In the genomic region with DNA sequence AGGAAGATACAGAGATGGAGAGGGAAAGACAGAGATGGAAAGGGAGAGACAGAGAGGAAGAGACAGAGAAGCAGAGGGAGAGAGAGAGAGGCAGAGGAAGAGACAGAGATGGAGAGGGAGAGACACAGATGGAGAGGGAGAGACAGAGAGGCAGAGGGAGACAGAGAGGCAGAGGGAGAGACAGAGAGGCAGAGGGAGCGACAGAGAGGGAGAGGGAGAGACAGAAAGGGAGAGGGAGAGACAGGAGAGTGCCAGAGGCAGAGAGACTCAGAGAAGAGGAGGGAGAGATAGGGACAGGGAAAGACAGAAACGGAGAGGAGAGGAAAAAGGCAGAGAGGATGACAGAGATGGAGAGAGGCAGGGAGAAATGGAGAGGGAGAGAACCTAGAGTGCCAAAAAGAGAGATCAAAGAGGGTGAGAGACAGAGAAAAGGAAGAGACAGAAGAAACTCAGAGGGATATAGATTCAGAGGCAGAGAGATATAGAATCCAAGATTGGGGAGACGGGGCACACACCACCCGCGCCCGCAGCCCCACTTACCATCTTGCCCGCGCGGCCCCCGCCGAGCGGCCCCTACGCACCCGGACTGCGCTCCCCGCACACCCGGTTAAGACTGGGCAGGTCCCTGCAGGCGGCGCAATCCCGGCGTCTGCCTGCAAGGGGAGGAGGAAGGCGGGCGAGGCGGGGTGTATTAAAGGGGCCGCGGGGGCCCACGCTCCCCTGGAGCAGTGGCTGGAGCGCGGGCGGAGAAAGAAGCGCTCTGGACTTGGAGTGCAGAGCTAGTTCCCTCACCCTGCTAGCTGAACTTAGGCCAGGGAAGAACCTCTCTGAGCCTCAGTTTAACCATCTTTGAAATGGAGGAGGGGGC, we compare ENCODE assay signal across 13 cellular contexts. TPM values are rescaled to one million over a fixed set of nuclear protein-coding genes. Genes with fewer than 3 reads are reported as not detected.
DNase-seq lines count a peak whose midpoint lies in the region; ATAC-seq and TF ChIP-seq lines count a peak whose summit lies in the region.
"Had no signal": no experiment of that assay in that cellular context is flagged by ENCODE, and none has a peak within 500 bp of the region (broad histone marks: within the 10 kb centered on the region; RNA-seq: fewer than 3 reads in every experiment).

No MANE protein-coding gene starts in this region.

- no peak overlapping the region for H3K27ac ChIP-seq in CD8-positive, alpha-beta memory T cell (ENCODE audit: low read depth, low read length)
- H3K27ac ChIP-seq in HUES48 (ENCODE audit: low read depth, low read length): no peak overlapping the region
- H3K27ac ChIP-seq: heart left ventricle had no signal

- no peak overlapping the region for H3K27ac Mint-ChIP-seq in CD8-positive, alpha-beta memory T cell
- no peak overlapping the region for H3K27ac Mint-ChIP-seq in effector memory CD8-positive, alpha-beta T cell
- no peak overlapping the region for H3K27ac Mint-ChIP-seq in nephron
- no peak overlapping the region for H3K27ac Mint-ChIP-seq in activated T-helper 2 cell treated with anti-CD3 and anti-CD28 coated beads, Interferon-gamma antibody, Interleukin-2, Interleukin-4, amounts not matched to agents 10 μg/mL and 5 μg/mL and 100 μg/mL, durations not matched to agents 14 hours and 24 hours and 36 hours

- intact Hi-C loops in activated T-helper 2 cell treated with anti-CD3 and anti-CD28 coated beads, Interferon-gamma antibody, Interleukin-2, Interleukin-4, amounts not matched to agents 10 μg/mL and 5 μg/mL and 100 μg/mL, durations not matched to agents 14 hours and 24 hours and 36 hours (cut with micrococcal nuclease): no loop called here

- no peaks in the 10 kb centered on the region for H3K9me3 ChIP-seq in CD8-positive, alpha-beta memory T cell (ENCODE audit: low read length)
- H3K9me3 ChIP-seq in HUES48 (ENCODE audit: control insufficient read depth, insufficient read depth, low read length): no peaks in the 10 kb centered on the region
- H3K9me3 ChIP-seq: mucosa of descending colon had no signal

- no peak for TF ChIP-seq CTCF in nephron (IDR thresholded peaks at IDR 0.05; ENCODE audit: unreplicated experiment in 3 of 3)

- POLR2A ChIA-PET in CD8-positive, alpha-beta memory T cell (lab: Charles Lee): no interaction called here

- no peak overlapping the region for H3K9ac ChIP-seq in HUES48 (ENCODE audit: low read depth, low read length)

- CTCF ChIA-PET in CD8-positive, alpha-beta memory T cell (lab: Charles Lee): no interaction called here

- H3K9me3 Mint-ChIP-seq in CD8-positive, alpha-beta memory T cell: no peaks in the 10 kb centered on the region
- H3K9me3 Mint-ChIP-seq in effector memory CD8-positive, alpha-beta T cell: no peaks in the 10 kb centered on the region
- peaks cover 3% of the 10 kb centered on the region for H3K9me3 Mint-ChIP-seq in nephron
- H3K9me3 Mint-ChIP-seq in activated T-helper 2 cell treated with anti-CD3 and anti-CD28 coated beads, Interferon-gamma antibody, Interleukin-2, Interleukin-4, amounts not matched to agents 10 μg/mL and 5 μg/mL and 100 μg/mL, durations not matched to agents 14 hours and 24 hours and 36 hours: no peaks in the 10 kb centered on the region

- no peak for ATAC-seq in effector memory CD8-positive, alpha-beta T cell (replicated peaks)
- ATAC-seq in HG03565 (IDR thresholded peaks at IDR 0.05; ENCODE audit: unreplicated experiment): no peak
- ATAC-seq: heart left ventricle, mucosa of descending colon, sciatic nerve had no signal

- no peak for DNase-seq in CD8-positive, alpha-beta memory T cell
- DNase-seq in effector memory CD8-positive, alpha-beta T cell: no peak
- no peak for DNase-seq in activated T-helper 2 cell treated with anti-CD3 and anti-CD28 coated beads, Interferon-gamma antibody, Interleukin-2, Interleukin-4, amounts not matched to agents 10 μg/mL and 5 μg/mL and 100 μg/mL, durations not matched to agents 14 hours and 24 hours and 36 hours (ENCODE audit: low spot score)
- no peak for DNase-seq in NCI-H524 treated with DMSO at 0.1 percent for 48 hours (lab: John Stamatoyannopoulos, UW)
- DNase-seq in HCEC 1CT: no peak
- DNase-seq: heart left ventricle, mucosa of descending colon, NCI-H82 had no signal

- peaks cover 0 to 14% (median 9%) of the 10 kb centered on the region in 3 donors for H3K4me1 Mint-ChIP-seq in CD8-positive, alpha-beta memory T cell
- peaks cover 8 to 9% of the 10 kb centered on the region in 2 donors for H3K4me1 Mint-ChIP-seq in effector memory CD8-positive, alpha-beta T cell (ENCODE audit: low read depth in 2 of 2)
- peaks cover 13% of the 10 kb centered on the region for H3K4me1 Mint-ChIP-seq in nephron
- H3K4me1 Mint-ChIP-seq in activated T-helper 2 cell treated with anti-CD3 and anti-CD28 coated beads, Interferon-gamma antibody, Interleukin-2, Interleukin-4, amounts not matched to agents 10 μg/mL and 5 μg/mL and 100 μg/mL, durations not matched to agents 14 hours and 24 hours and 36 hours (ENCODE audit: low read depth): no peaks in the 10 kb centered on the region

- peaks cover 23 to 52% of the 10 kb centered on the region in 2 donors for H3K27me3 Mint-ChIP-seq in CD8-positive, alpha-beta memory T cell
- peaks cover 40 to 60% of the 10 kb centered on the region in 2 donors for H3K27me3 Mint-ChIP-seq in effector memory CD8-positive, alpha-beta T cell
- peaks cover 67% of the 10 kb centered on the region for H3K27me3 Mint-ChIP-seq in nephron (ENCODE audit: low read depth)
- peaks cover 36% of the 10 kb centered on the region for H3K27me3 Mint-ChIP-seq in activated T-helper 2 cell treated with anti-CD3 and anti-CD28 coated beads, Interferon-gamma antibody, Interleukin-2, Interleukin-4, amounts not matched to agents 10 μg/mL and 5 μg/mL and 100 μg/mL, durations not matched to agents 14 hours and 24 hours and 36 hours (ENCODE audit: low read depth)

- no peak overlapping the region for H3K4me3 ChIP-seq in CD8-positive, alpha-beta memory T cell (ENCODE audit: low read length)
- peak overlapping the region; percentile 74 for H3K4me3 ChIP-seq in HUES48 (ENCODE audit: low read depth, low read length)
- H3K4me3 ChIP-seq: mucosa of descending colon had no signal

- H3K4me1 ChIP-seq in CD8-positive, alpha-beta memory T cell (ENCODE audit: insufficient read depth, low read length): no peaks in the 10 kb centered on the region
- H3K4me1 ChIP-seq in HUES48 (ENCODE audit: control insufficient read depth, insufficient read depth, low read length): 0 out of 2 replicates have a peak, but pooled peaks cover 16% of the 10 kb centered on the region

- peaks cover 11% of the 10 kb centered on the region for H3K27me3 ChIP-seq in CD8-positive, alpha-beta memory T cell (ENCODE audit: insufficient read depth, low read length, poor library complexity, severe bottlenecking)
- peaks cover 25% of the 10 kb centered on the region for H3K27me3 ChIP-seq in HUES48 (ENCODE audit: control insufficient read depth, insufficient read depth, low read length)

- H3K4me3 Mint-ChIP-seq in CD8-positive, alpha-beta memory T cell: peak overlapping the region in 4 of 7 donors; percentile 8 to 26 (median 17)
- peak overlapping the region; percentile 13 to 47 for H3K4me3 Mint-ChIP-seq in effector memory CD8-positive, alpha-beta T cell
- H3K4me3 Mint-ChIP-seq in nephron: peak overlapping the region; percentile 54 to 79 (median 71)
- H3K4me3 Mint-ChIP-seq in activated T-helper 2 cell treated with anti-CD3 and anti-CD28 coated beads, Interferon-gamma antibody, Interleukin-2, Interleukin-4, amounts not matched to agents 10 μg/mL and 5 μg/mL and 100 μg/mL, durations not matched to agents 14 hours and 24 hours and 36 hours (ENCODE audit: low read depth): no peak overlapping the region

- H3K36me3 Mint-ChIP-seq in CD8-positive, alpha-beta memory T cell: peaks cover 0 to 6% (median 0%) of the 10 kb centered on the region in 3 donors
- H3K36me3 Mint-ChIP-seq in effector memory CD8-positive, alpha-beta T cell (ENCODE audit: insufficient read depth): no peaks in the 10 kb centered on the region
- no peaks in the 10 kb centered on the region for H3K36me3 Mint-ChIP-seq in nephron (ENCODE audit: low read depth)
- H3K36me3 Mint-ChIP-seq in activated T-helper 2 cell treated with anti-CD3 and anti-CD28 coated beads, Interferon-gamma antibody, Interleukin-2, Interleukin-4, amounts not matched to agents 10 μg/mL and 5 μg/mL and 100 μg/mL, durations not matched to agents 14 hours and 24 hours and 36 hours (ENCODE audit: low read depth): no peaks in the 10 kb centered on the region

- no peaks in the 10 kb centered on the region for H3K36me3 ChIP-seq in CD8-positive, alpha-beta memory T cell (ENCODE audit: insufficient read depth, low read length)
- no peaks in the 10 kb centered on the region for H3K36me3 ChIP-seq in HUES48 (ENCODE audit: control insufficient read depth, insufficient read depth, low read length)
- H3K36me3 ChIP-seq: heart left ventricle had no signal

RNA-seq across cellular contexts. Expression of a gene that starts 10.7 kb away (rescaled TPM):
- total RNA-seq in CD8-positive, alpha-beta memory T cell: not detected
- not detected for polyA plus RNA-seq in CD8-positive, alpha-beta memory T cell
- total RNA-seq in activated T-helper 2 cell treated with anti-CD3 and anti-CD28 coated beads, Interferon-gamma antibody, Interleukin-2, Interleukin-4, amounts not matched to agents 10 μg/mL and 5 μg/mL and 100 μg/mL, durations not matched to agents 14 hours and 24 hours and 36 hours: not detected in 2 replicates
- total RNA-seq: HT-29 had no signal

RNA-seq across cellular contexts. Expression of a gene that starts 50.7 kb away (rescaled TPM):
- total RNA-seq in CD8-positive, alpha-beta memory T cell: under 1 TPM in 1 of 2 experiments, not detected in 1; 0.04 TPM
- polyA plus RNA-seq in CD8-positive, alpha-beta memory T cell: not detected
- 0.23 TPM in 1 of 2 replicates, not detected in the other for total RNA-seq in activated T-helper 2 cell treated with anti-CD3 and anti-CD28 coated beads, Interferon-gamma antibody, Interleukin-2, Interleukin-4, amounts not matched to agents 10 μg/mL and 5 μg/mL and 100 μg/mL, durations not matched to agents 14 hours and 24 hours and 36 hours
- total RNA-seq: heart left ventricle, HT-29, sciatic nerve had no signal
- polyA plus RNA-seq: heart left ventricle had no signal

RNA-seq across cellular contexts. Expression of a gene that starts 57.9 kb away (rescaled TPM):
- total RNA-seq in CD8-positive, alpha-beta memory T cell: 10 to 100 TPM; 64.7 to 65.9 TPM
- polyA plus RNA-seq in CD8-positive, alpha-beta memory T cell: 40.8 TPM
- total RNA-seq in activated T-helper 2 cell treated with anti-CD3 and anti-CD28 coated beads, Interferon-gamma antibody, Interleukin-2, Interleukin-4, amounts not matched to agents 10 μg/mL and 5 μg/mL and 100 μg/mL, durations not matched to agents 14 hours and 24 hours and 36 hours: 67.6 and 73.4 TPM in 2 replicates

RNA-seq across cellular contexts. Expression of a gene that starts 58.2 kb away (rescaled TPM):
- 10 to 100 TPM; 52.3 to 59.4 TPM for total RNA-seq in CD8-positive, alpha-beta memory T cell
- 27.6 TPM for polyA plus RNA-seq in CD8-positive, alpha-beta memory T cell
- total RNA-seq in activated T-helper 2 cell treated with anti-CD3 and anti-CD28 coated beads, Interferon-gamma antibody, Interleukin-2, Interleukin-4, amounts not matched to agents 10 μg/mL and 5 μg/mL and 100 μg/mL, durations not matched to agents 14 hours and 24 hours and 36 hours: 55.3 and 60.3 TPM in 2 replicates

RNA-seq across cellular contexts. Expression of a gene that starts 59.2 kb away (rescaled TPM):
- total RNA-seq in CD8-positive, alpha-beta memory T cell: 10 to 100 TPM; 59.5 to 60.7 TPM
- polyA plus RNA-seq in CD8-positive, alpha-beta memory T cell: 35.4 TPM
- 32.5 and 37.0 TPM in 2 replicates for total RNA-seq in activated T-helper 2 cell treated with anti-CD3 and anti-CD28 coated beads, Interferon-gamma antibody, Interleukin-2, Interleukin-4, amounts not matched to agents 10 μg/mL and 5 μg/mL and 100 μg/mL, durations not matched to agents 14 hours and 24 hours and 36 hours
